Comparison of ENCODE assay signal across 1 cellular context in genomic region chr11:64511966-64512365, GRCh38.
TF ChIP-seq lines count a peak whose summit lies in the region.

No MANE protein-coding gene starts in this region.

TF ChIP-seq in IMR-90, 13 proteins besides CTCF, POLR2A, EP300 and RAD21:
- TF ChIP-seq MAFK (IDR thresholded peaks at IDR 0.05; ENCODE audit: low read depth, low read length) (no peak), RFX5 (IDR thresholded peaks at IDR 0.05; ENCODE audit: low read depth, low read length) (no peak), MAZ (IDR thresholded peaks at IDR 0.05; ENCODE audit: borderline replicate concordance, low read depth, low read length) (no peak), CEBPB (IDR thresholded peaks at IDR 0.05; ENCODE audit: low read depth, low read length) (no peak), CHD1 (IDR thresholded peaks at IDR 0.05; ENCODE audit: low read depth, low read length) (no peak), RCOR1 (IDR thresholded peaks at IDR 0.05; ENCODE audit: insufficient replicate concordance, low read length) (no peak), FOS (IDR thresholded peaks at IDR 0.05; ENCODE audit: low read depth, low read length) (no peak), BHLHE40 (IDR thresholded peaks at IDR 0.05; ENCODE audit: low read depth, low read length) (no peak), MXI1 (IDR thresholded peaks at IDR 0.05; ENCODE audit: borderline replicate concordance, low read depth, low read length) (no peak), SMC3 (IDR thresholded peaks at IDR 0.05; ENCODE audit: low read depth, low read length) (no peak), NFE2L2 (IDR thresholded peaks at IDR 0.05; ENCODE audit: low read depth, low read length) (no peak)
- TF ChIP-seq, protein P1, sequence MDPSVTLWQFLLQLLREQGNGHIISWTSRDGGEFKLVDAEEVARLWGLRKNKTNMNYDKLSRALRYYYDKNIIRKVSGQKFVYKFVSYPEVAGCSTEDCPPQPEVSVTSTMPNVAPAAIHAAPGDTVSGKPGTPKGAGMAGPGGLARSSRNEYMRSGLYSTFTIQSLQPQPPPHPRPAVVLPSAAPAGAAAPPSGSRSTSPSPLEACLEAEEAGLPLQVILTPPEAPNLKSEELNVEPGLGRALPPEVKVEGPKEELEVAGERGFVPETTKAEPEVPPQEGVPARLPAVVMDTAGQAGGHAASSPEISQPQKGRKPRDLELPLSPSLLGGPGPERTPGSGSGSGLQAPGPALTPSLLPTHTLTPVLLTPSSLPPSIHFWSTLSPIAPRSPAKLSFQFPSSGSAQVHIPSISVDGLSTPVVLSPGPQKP (IDR thresholded peaks at IDR 0.05; ENCODE audit: borderline replicate concordance, low read depth, low read length) = no peak
- TF ChIP-seq, protein P2, sequence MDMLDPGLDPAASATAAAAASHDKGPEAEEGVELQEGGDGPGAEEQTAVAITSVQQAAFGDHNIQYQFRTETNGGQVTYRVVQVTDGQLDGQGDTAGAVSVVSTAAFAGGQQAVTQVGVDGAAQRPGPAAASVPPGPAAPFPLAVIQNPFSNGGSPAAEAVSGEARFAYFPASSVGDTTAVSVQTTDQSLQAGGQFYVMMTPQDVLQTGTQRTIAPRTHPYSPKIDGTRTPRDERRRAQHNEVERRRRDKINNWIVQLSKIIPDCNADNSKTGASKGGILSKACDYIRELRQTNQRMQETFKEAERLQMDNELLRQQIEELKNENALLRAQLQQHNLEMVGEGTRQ (IDR thresholded peaks at IDR 0.05; ENCODE audit: low read depth, low read length) = no peak
